Comparison of ENCODE assay signal across 1 cellular context in genomic region chr17:19648475-19649406, GRCh38.
A peak's percentile ranks its signal among the peaks of the same experiment; 100 is the strongest.
TF ChIP-seq lines count a peak whose summit lies in the region.

TSS of gene ALDH3A2 (plus strand) at chr17:19648751. CDS start at chr17:19648972, 221 bp downstream.

TF ChIP-seq in HepG2, 621 proteins besides CTCF, POLR2A, EP300 and RAD21 (continued from another document and continues in another):
- TF ChIP-seq ARID2 (CRISPR knock-in tag; IDR thresholded peaks at IDR 0.05; ENCODE audit: borderline replicate concordance) (peak; percentile 70; the same call in 1 of the 2 replicates), ZNF839 (CRISPR knock-in tag; IDR thresholded peaks at IDR 0.05; ENCODE audit: borderline replicate concordance) (no peak), MAFG (CRISPR knock-in tag; IDR thresholded peaks at IDR 0.05) (no peak), ZBTB10 (CRISPR knock-in tag; IDR thresholded peaks at IDR 0.05; ENCODE audit: borderline replicate concordance) (peak; percentile 85), SKIL (CRISPR knock-in tag; IDR thresholded peaks at IDR 0.05; ENCODE audit: borderline replicate concordance) (peak; percentile 90), TARDBP (CRISPR knock-in tag; IDR thresholded peaks at IDR 0.05) (peak; percentile 73; the same call in 1 of the 2 replicates), HNRNPL (IDR thresholded peaks at IDR 0.05; ENCODE audit: low read depth, low read length) (no peak; the same call in 1 of the 2 replicates), ZBTB20 (CRISPR knock-in tag; IDR thresholded peaks at IDR 0.05; ENCODE audit: borderline replicate concordance, low read depth) (peak; percentile 78; the same call in 1 of the 2 replicates), SAP130 (CRISPR knock-in tag; IDR thresholded peaks at IDR 0.05; ENCODE audit: low read depth) (peak; percentile 98), ZNF780A (CRISPR knock-in tag; IDR thresholded peaks at IDR 0.05) (peak; percentile 97), ZFYVE20 (CRISPR knock-in tag; IDR thresholded peaks at IDR 0.05; ENCODE audit: borderline replicate concordance, low read depth) (peak; percentile 67; the same call in 1 of the 2 replicates), SUZ12 (IDR thresholded peaks at IDR 0.05; ENCODE audit: low read depth, low read length) (no peak), ZNF101 (CRISPR knock-in tag; IDR thresholded peaks at IDR 0.05; ENCODE audit: borderline replicate concordance, low read depth) (no peak), MEIS1 (CRISPR knock-in tag; IDR thresholded peaks at IDR 0.05; ENCODE audit: borderline replicate concordance) (0 out of 2 replicates have a peak, but pooled peaks have one; percentile 66), CREB3 (CRISPR knock-in tag; IDR thresholded peaks at IDR 0.05) (peak; percentile 57; the same call in 1 of the 2 replicates), KDM5B (CRISPR knock-in tag; IDR thresholded peaks at IDR 0.05; ENCODE audit: borderline replicate concordance) (peak; percentile 93), PCBP1 (IDR thresholded peaks at IDR 0.05; ENCODE audit: borderline replicate concordance, low read depth, low read length) (no peak), ZNF513 (CRISPR knock-in tag; conservative IDR thresholded peaks at IDR 0.05) (no peak), ZBTB14 (CRISPR knock-in tag; IDR thresholded peaks at IDR 0.05) (peak; percentile 57; the same call in 1 of the 2 replicates), YY1 (IDR thresholded peaks at IDR 0.05; ENCODE audit: insufficient read depth, insufficient replicate concordance, low read depth, low read length) (peak; percentile 81), TCF7L2 (IDR thresholded peaks at IDR 0.05; ENCODE audit: low read depth, low read length) (no peak), KAT8 (CRISPR knock-in tag; IDR thresholded peaks at IDR 0.05) (peak; percentile 82; the same call in 1 of the 2 replicates), CHD4 (IDR thresholded peaks at IDR 0.05; ENCODE audit: borderline replicate concordance, low read length) (no peak), SP2 (CRISPR knock-in tag; IDR thresholded peaks at IDR 0.05) (peak; percentile 61), ZNF747 (CRISPR knock-in tag; IDR thresholded peaks at IDR 0.05; ENCODE audit: borderline replicate concordance) (peak; percentile 93; the same call in 1 of the 2 replicates), PHF20 (CRISPR knock-in tag; IDR thresholded peaks at IDR 0.05) (peak; percentile 80), TERF1 (CRISPR knock-in tag; IDR thresholded peaks at IDR 0.05) (no peak), REXO4 (CRISPR knock-in tag; IDR thresholded peaks at IDR 0.05; ENCODE audit: borderline replicate concordance) (no peak), ZMAT5 (CRISPR knock-in tag; IDR thresholded peaks at IDR 0.05; ENCODE audit: borderline replicate concordance, low read depth) (no peak), CCDC6 (CRISPR knock-in tag; IDR thresholded peaks at IDR 0.05) (peak; percentile 98), MZF1 (CRISPR knock-in tag; IDR thresholded peaks at IDR 0.05; ENCODE audit: borderline replicate concordance) (no peak; the same call in 1 of the 2 replicates), HMGXB3 (CRISPR knock-in tag; IDR thresholded peaks at IDR 0.05; ENCODE audit: borderline replicate concordance) (peak; percentile 87), ATF5 (CRISPR knock-in tag; IDR thresholded peaks at IDR 0.05; ENCODE audit: low read depth) (no peak; the same call in 1 of the 2 replicates), PITX1 (CRISPR knock-in tag; IDR thresholded peaks at IDR 0.05) (0 out of 2 replicates have a peak, but pooled peaks have one; percentile 82), MTF2 (CRISPR knock-in tag; IDR thresholded peaks at IDR 0.05; ENCODE audit: borderline replicate concordance) (peak; percentile 98), TAF15 (IDR thresholded peaks at IDR 0.05; ENCODE audit: low read depth, low read length, poor library complexity, severe bottlenecking) (no peak), ZNF33B (CRISPR knock-in tag; IDR thresholded peaks at IDR 0.05) (peak; percentile 73; the same call in 1 of the 2 replicates), CREBL2 (CRISPR knock-in tag; IDR thresholded peaks at IDR 0.05; ENCODE audit: borderline replicate concordance) (no peak), HES4 (CRISPR knock-in tag; IDR thresholded peaks at IDR 0.05; ENCODE audit: borderline replicate concordance) (peak; percentile 97), PATZ1 (CRISPR knock-in tag; IDR thresholded peaks at IDR 0.05) (peak; percentile 99), ZNF674 (CRISPR knock-in tag; IDR thresholded peaks at IDR 0.05; ENCODE audit: low read depth) (no peak; the same call in 1 of the 2 replicates), ZNF383 (CRISPR knock-in tag; IDR thresholded peaks at IDR 0.05; ENCODE audit: borderline replicate concordance) (no peak), NONO (IDR thresholded peaks at IDR 0.05) (no peak), NONO (CRISPR knock-in tag; conservative IDR thresholded peaks at IDR 0.05) (peak; percentile 98), NR2F1 (CRISPR knock-in tag; IDR thresholded peaks at IDR 0.05) (peak; percentile 86 to 93)
